8 cellular contexts compared by ENCODE assay signal in genomic region chr7:140673770-140674155, GRCh38. TPM values are rescaled to one million over a fixed set of nuclear protein-coding genes. Genes with fewer than 3 reads are reported as not detected.
DNase-seq lines count a peak whose midpoint lies in the region; ATAC-seq and TF ChIP-seq lines count a peak whose summit lies in the region.

No MANE protein-coding gene starts in this region.

- no peak for ATAC-seq in activated naive CD8-positive, alpha-beta T cell treated with anti-CD3 and anti-CD28 coated beads, Interleukin-2, amount 10 ng/mL, durations not matched to agents 7 days and 5 days (ENCODE audit: low read depth)
- no peak for ATAC-seq in stimulated activated naive B cell treated with anti-CD40 and anti-IgM and Interleukin-4, amounts not matched to agents 10 μg/mL and 1 μg/mL and 100 μg/mL, for 72 hours (replicated peaks)

- H3K27me3 Mint-ChIP-seq in HFFc6 (ENCODE audit: insufficient read depth): no peaks in the 10 kb centered on the region; the same call in 1 of the 2 replicates
- H3K27me3 Mint-ChIP-seq in activated naive CD8-positive, alpha-beta T cell treated with anti-CD3 and anti-CD28 coated beads, Interleukin-2, amount 10 ng/mL, durations not matched to agents 7 days and 5 days: peaks cover 3% of the 10 kb centered on the region
- H3K27me3 Mint-ChIP-seq in stimulated activated naive B cell treated with anti-CD40 and anti-IgM and Interleukin-4, amounts not matched to agents 10 μg/mL and 1 μg/mL and 100 μg/mL, for 72 hours: no peaks in the 10 kb centered on the region

- H3K27ac Mint-ChIP-seq in HFFc6: peak overlapping the region; percentile 14; the same call in 1 of the 2 replicates
- H3K27ac Mint-ChIP-seq in activated naive CD8-positive, alpha-beta T cell treated with anti-CD3 and anti-CD28 coated beads, Interleukin-2, amount 10 ng/mL, durations not matched to agents 7 days and 5 days: peak overlapping the region; percentile 87
- H3K27ac Mint-ChIP-seq in stimulated activated naive B cell treated with anti-CD40 and anti-IgM and Interleukin-4, amounts not matched to agents 10 μg/mL and 1 μg/mL and 100 μg/mL, for 72 hours: peak overlapping the region; percentile 92

- H3K9ac ChIP-seq in iPS-15b (ENCODE audit: low read depth, low read length): no peak overlapping the region

- H3K4me3 ChIP-seq in iPS-15b (ENCODE audit: low read depth, low read length): peak overlapping the region; percentile 79

- H3K4me1 Mint-ChIP-seq in HFFc6 (ENCODE audit: low read depth): peaks cover 29% of the 10 kb centered on the region
- H3K4me1 Mint-ChIP-seq in activated naive CD8-positive, alpha-beta T cell treated with anti-CD3 and anti-CD28 coated beads, Interleukin-2, amount 10 ng/mL, durations not matched to agents 7 days and 5 days: peaks cover 31% of the 10 kb centered on the region
- peaks cover 41 to 65% of the 10 kb centered on the region in 2 donors for H3K4me1 Mint-ChIP-seq in stimulated activated naive B cell treated with anti-CD40 and anti-IgM and Interleukin-4, amounts not matched to agents 10 μg/mL and 1 μg/mL and 100 μg/mL, for 72 hours

- H3K27me3 ChIP-seq in iPS-15b (ENCODE audit: control insufficient read depth, insufficient read depth, low read length): peaks cover 4% of the 10 kb centered on the region

- TF ChIP-seq CTCF in HFFc6 (IDR thresholded peaks at IDR 0.05): no peak; the same call in 1 of the 2 replicates

- peaks cover 2% of the 10 kb centered on the region for H3K4me1 ChIP-seq in iPS-15b (ENCODE audit: control insufficient read depth, insufficient read depth, low read length)

- DNase-seq in HFFc6: no peak
- DNase-seq in activated naive CD8-positive, alpha-beta T cell treated with anti-CD3 and anti-CD28 coated beads, Interleukin-2, amount 10 ng/mL, durations not matched to agents 7 days and 5 days: no peak
- DNase-seq in stimulated activated naive B cell treated with anti-CD40 and anti-IgM and Interleukin-4, amounts not matched to agents 10 μg/mL and 1 μg/mL and 100 μg/mL, for 72 hours: no peak
- DNase-seq in SKM-1 treated with dmso at 0.1 percent for 144 hours (lab: John Stamatoyannopoulos, UW; ENCODE audit: unreplicated experiment): no peak
- DNase-seq in LoVo (ENCODE audit: low spot score): no peak
- no peak for DNase-seq in UCSD-AML1 (lab: John Stamatoyannopoulos, UW; ENCODE audit: unreplicated experiment)
- no peak for DNase-seq in stimulated activated CD4-positive, alpha-beta T cell treated with anti-CD3 and anti-CD28 coated beads, Interleukin-15, amount 100 ng/mL, for 24 hours

- no peaks in the 10 kb centered on the region for H3K9me3 Mint-ChIP-seq in HFFc6
- H3K9me3 Mint-ChIP-seq in activated naive CD8-positive, alpha-beta T cell treated with anti-CD3 and anti-CD28 coated beads, Interleukin-2, amount 10 ng/mL, durations not matched to agents 7 days and 5 days: no peaks in the 10 kb centered on the region
- H3K9me3 Mint-ChIP-seq in stimulated activated naive B cell treated with anti-CD40 and anti-IgM and Interleukin-4, amounts not matched to agents 10 μg/mL and 1 μg/mL and 100 μg/mL, for 72 hours: no peaks in the 10 kb centered on the region

- peaks cover 3% of the 10 kb centered on the region for H3K36me3 ChIP-seq in iPS-15b (ENCODE audit: control insufficient read depth, insufficient read depth, low read length)

- H3K9me3 ChIP-seq in iPS-15b (ENCODE audit: control insufficient read depth, insufficient read depth, low read length): no peaks in the 10 kb centered on the region

- H3K36me3 Mint-ChIP-seq in HFFc6 (ENCODE audit: low read depth): no peaks in the 10 kb centered on the region
- peaks cover 14% of the 10 kb centered on the region for H3K36me3 Mint-ChIP-seq in activated naive CD8-positive, alpha-beta T cell treated with anti-CD3 and anti-CD28 coated beads, Interleukin-2, amount 10 ng/mL, durations not matched to agents 7 days and 5 days
- peaks cover 13 to 18% of the 10 kb centered on the region in 2 donors for H3K36me3 Mint-ChIP-seq in stimulated activated naive B cell treated with anti-CD40 and anti-IgM and Interleukin-4, amounts not matched to agents 10 μg/mL and 1 μg/mL and 100 μg/mL, for 72 hours

- POLR2A ChIA-PET in activated naive CD8-positive, alpha-beta T cell treated with anti-CD3 and anti-CD28 coated beads, Interleukin-2, amount 10 ng/mL, durations not matched to agents 7 days and 5 days (lab: Charles Lee): interaction anchor here (0.7 to 1.4 kb wide), 6 partner anchors 17 to 1064 kb away, joined by 3 to 7 read pairs (median 4); partner anchors contain the start of genes MRPS33, NDUFB2 and SSBP1

- peak overlapping the region; percentile 87 for H3K4me3 Mint-ChIP-seq in HFFc6
- peak overlapping the region; percentile 91 for H3K4me3 Mint-ChIP-seq in activated naive CD8-positive, alpha-beta T cell treated with anti-CD3 and anti-CD28 coated beads, Interleukin-2, amount 10 ng/mL, durations not matched to agents 7 days and 5 days
- peak overlapping the region; percentile 88 to 94 for H3K4me3 Mint-ChIP-seq in stimulated activated naive B cell treated with anti-CD40 and anti-IgM and Interleukin-4, amounts not matched to agents 10 μg/mL and 1 μg/mL and 100 μg/mL, for 72 hours

RNA-seq across cellular contexts. Expression of gene ADCK2, which starts 1.0 kb away (rescaled TPM):
- 10 to 100 TPM in 3 of 6 experiments, 1 to 10 TPM in 3; 9.2 to 13.6 (median 10.0) TPM for total RNA-seq in HFFc6 (2021; fragmentation: NEBNext Ultra II Directional; extraction: Animal tissue kit (Norgen Biotek cat#: 25700))
- 10 to 100 TPM; 23.5 to 24.5 TPM for total RNA-seq in activated naive CD8-positive, alpha-beta T cell treated with anti-CD3 and anti-CD28 coated beads, Interleukin-2, amount 10 ng/mL, durations not matched to agents 7 days and 5 days

RNA-seq across cellular contexts. Expression of gene NDUFB2, which starts 22.7 kb away (rescaled TPM):
- 100 to 1,000 TPM; 176 to 254 (median 205) TPM for total RNA-seq in HFFc6 (2021; fragmentation: NEBNext Ultra II Directional; extraction: Animal tissue kit (Norgen Biotek cat#: 25700))
- total RNA-seq in activated naive CD8-positive, alpha-beta T cell treated with anti-CD3 and anti-CD28 coated beads, Interleukin-2, amount 10 ng/mL, durations not matched to agents 7 days and 5 days: 100 to 1,000 TPM; 138 to 157 TPM

RNA-seq across cellular contexts. Expression of gene DENND2A, which starts 33.1 kb away (rescaled TPM):
- under 1 TPM; 0.50 to 0.99 (median 0.58) TPM for total RNA-seq in HFFc6 (2021; fragmentation: NEBNext Ultra II Directional; extraction: Animal tissue kit (Norgen Biotek cat#: 25700))
- not detected for total RNA-seq in activated naive CD8-positive, alpha-beta T cell treated with anti-CD3 and anti-CD28 coated beads, Interleukin-2, amount 10 ng/mL, durations not matched to agents 7 days and 5 days

Comparison
In these comparisons a context has a peak if more than half of its experiments do, and no peak if none do; other contexts are left out.
1. H3K27ac Mint-ChIP-seq: peak in every context shown above with its lines; median percentile 92 in stimulated activated naive B cell treated with anti-CD40 and anti-IgM and Interleukin-4, amounts not matched to agents 10 μg/mL and 1 μg/mL and 100 μg/mL, for 72 hours; 87 in activated naive CD8-positive, alpha-beta T cell treated with anti-CD3 and anti-CD28 coated beads, Interleukin-2, amount 10 ng/mL, durations not matched to agents 7 days and 5 days; 14 in HFFc6.